Comparison of ENCODE assay signal across 8 cellular contexts in the genomic region with DNA sequence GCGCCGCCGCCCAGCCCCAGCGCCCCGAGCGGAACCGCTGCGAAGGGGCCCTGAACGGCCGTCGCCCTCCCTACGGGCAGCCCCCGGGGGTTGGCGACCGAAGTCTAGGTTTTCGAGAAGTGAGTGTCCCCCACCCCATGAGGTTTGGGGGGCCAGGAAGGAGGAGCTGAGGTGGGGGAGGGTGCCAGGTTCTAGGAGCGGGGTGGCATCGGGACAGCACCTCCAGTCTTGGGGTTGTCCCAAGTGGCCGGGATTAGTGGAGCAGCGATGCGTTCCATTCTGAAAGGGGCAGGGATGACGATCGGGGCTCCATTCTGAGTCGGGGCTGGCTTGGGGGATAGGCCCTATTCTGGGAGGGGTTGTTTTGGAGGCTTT. TPM values are rescaled to one million over a fixed set of nuclear protein-coding genes. Genes with fewer than 3 reads are reported as not detected.
DNase-seq lines count a peak whose midpoint lies in the region; ATAC-seq and TF ChIP-seq lines count a peak whose summit lies in the region.

No MANE protein-coding gene starts in this region.

- peaks cover 7% of the 10 kb centered on the region for H3K36me3 ChIP-seq in BJ (ENCODE audit: control insufficient read depth, insufficient read depth, low read length)
- H3K36me3 ChIP-seq in HCT116 (ENCODE audit: control insufficient read depth in 1 of 2, insufficient read depth in 2 of 2, low read length in 2 of 2): no peaks in the 10 kb centered on the region
- peaks cover 0 to 36% (median 10%) of the 10 kb centered on the region in 9 donors for H3K36me3 ChIP-seq in heart right ventricle
- H3K36me3 ChIP-seq in gastrocnemius medialis: peaks cover 0 to 35% of the 10 kb centered on the region in 2 donors

- peak overlapping the region; percentile 68 for H3K9ac ChIP-seq in HCT116 (ENCODE audit: low read length)

- no peaks in the 10 kb centered on the region for H3K79me2 ChIP-seq in HCT116 (ENCODE audit: insufficient read depth, low read length)

- H3K9me3 ChIP-seq in HCT116 (ENCODE audit: control insufficient read depth in 1 of 2, insufficient read depth in 1 of 2, low read depth in 1 of 2, low read length in 2 of 2) (no peaks in the 10 kb centered on the region), heart right ventricle (no peaks in the 10 kb centered on the region), gastrocnemius medialis (no peaks in the 10 kb centered on the region)

- TF ChIP-seq POLR2A in HCT116 (IDR thresholded peaks at IDR 0.05; ENCODE audit: borderline replicate concordance, extremely low read depth, insufficient read depth, insufficient read length): no peak
- TF ChIP-seq POLR2A in gastrocnemius medialis (IDR thresholded peaks at IDR 0.05): no peak

- RAD21 ChIA-PET in HCT116 (lab: Charles Lee; ENCODE audit: low non-redundant PET in 1 of 2, low total read pairs in 2 of 2, uncharacterized antibody in 2 of 2, unreplicated experiment in 2 of 2): interaction anchor here in 1 of 2 experiments (1.0 kb wide), 1 partner anchor 89 kb away, joined by 3 read pairs; a partner anchor contains a TSS

- in situ Hi-C loops in gastrocnemius medialis (cut with MboI; ENCODE audit: low sequenced_read_pairs in 4 of 4): loop anchor here in 1 of 4 donors (10.0 kb wide), 1 partner anchor 100 kb away; a partner anchor contains a TSS

- DNase-seq in BJ (ENCODE audit: low read depth) (no peak), HCT116 (ENCODE audit: low read depth, low spot score) (no peak), heart right ventricle (peak in 1 of 2 donors; percentile 40), gastrocnemius medialis (no peak), islet precursor cell (no peak), NCI-H526 treated with DMSO at 0.1 percent for 48 hours (lab: John Stamatoyannopoulos, UW) (no peak)

- no peaks in the 10 kb centered on the region for H3K27me3 Mint-ChIP-seq in activated T-helper 17 cell treated with anti-CD3 and anti-CD28 coated beads, Interleukin-2, amount 50 U/mL, for 72 hours

- H3K27ac ChIP-seq in HCT116 (ENCODE audit: low read depth, low read length) (peak overlapping the region; percentile 85; the same call in 1 of the 2 replicates), heart right ventricle (peak overlapping the region in 9 of 10 donors; percentile 89 to 99 (median 96)), gastrocnemius medialis (peak overlapping the region; percentile 97 to 100 (median 100))

- TF ChIP-seq CTCF in BJ (IDR thresholded peaks at IDR 0.05; ENCODE audit: insufficient read depth, low read depth, low read length): no peak
- TF ChIP-seq CTCF in HCT116 (IDR thresholded peaks at IDR 0.05 in 2 of 3, conservative IDR thresholded peaks at IDR 0.05 in 1 of 3; ENCODE audit: borderline replicate concordance in 1 of 3, insufficient read depth in 1 of 3, low read depth in 2 of 3, low read length in 2 of 3): no peak
- TF ChIP-seq CTCF in heart right ventricle (IDR thresholded peaks at IDR 0.05): no peak
- no peak for TF ChIP-seq CTCF in gastrocnemius medialis (IDR thresholded peaks at IDR 0.05 in 4 of 5, conservative IDR thresholded peaks at IDR 0.05 in 1 of 5)

- H3K4me1 Mint-ChIP-seq in activated T-helper 17 cell treated with anti-CD3 and anti-CD28 coated beads, Interleukin-2, amount 50 U/mL, for 72 hours: no peaks in the 10 kb centered on the region

- intact Hi-C loops in HCT116 (cut with micrococcal nuclease): loop anchor here (1.0 kb wide), 1 partner anchor 82 kb away; no protein-coding TSS in a partner anchor
- intact Hi-C loops in heart right ventricle (cut with DNase I): loop anchor here in 7 of 10 donors (5.0 to 10.0 kb wide), 7 partner anchors 52 to 192 kb away; a partner anchor contains a TSS
- intact Hi-C loops in gastrocnemius medialis (cut with DNase I; ENCODE audit: low total_unique reads): loop anchor here (1.0 to 2.0 kb wide), 3 partner anchors 70 to 102 kb away; a partner anchor contains a TSS

- no peaks in the 10 kb centered on the region for H3K27me3 ChIP-seq in BJ (ENCODE audit: control insufficient read depth, insufficient read depth, low read length)
- no peaks in the 10 kb centered on the region for H3K27me3 ChIP-seq in HCT116 (ENCODE audit: insufficient read depth, low read length)
- no peaks in the 10 kb centered on the region for H3K27me3 ChIP-seq in heart right ventricle
- H3K27me3 ChIP-seq in gastrocnemius medialis: no peaks in the 10 kb centered on the region

- 0% methylated on average over 24 of the region's 24 CpGs for WGBS in heart right ventricle, 2 donors

- H2AFZ ChIP-seq in HCT116 (ENCODE audit: low read depth, low read length, poor library complexity, severe bottlenecking): no peak overlapping the region

- no peak for TF ChIP-seq RAD21 in HCT116 (IDR thresholded peaks at IDR 0.05; ENCODE audit: low read depth)

- BruUV-seq in HCT116 (replicated peaks; lab: Mats Ljungman, UMichigan): no TSS peak

- H3K4me3 ChIP-seq in BJ (ENCODE audit: low read depth, low read length): peak overlapping the region; percentile 80
- peak overlapping the region; percentile 73 to 80 for H3K4me3 ChIP-seq in HCT116 (replicated peaks in 1 of 2; ENCODE audit: low read depth in 1 of 2, low read length in 2 of 2)
- H3K4me3 ChIP-seq in heart right ventricle: peak overlapping the region; percentile 84 to 100 (median 98)
- H3K4me3 ChIP-seq in gastrocnemius medialis: peak overlapping the region; percentile 80 to 100 (median 86)

- peak overlapping the region; percentile 82 for H3K4me2 ChIP-seq in HCT116 (ENCODE audit: low read length)

- H3K9me3 Mint-ChIP-seq in activated T-helper 17 cell treated with anti-CD3 and anti-CD28 coated beads, Interleukin-2, amount 50 U/mL, for 72 hours: no peaks in the 10 kb centered on the region

- H3K27ac Mint-ChIP-seq in activated T-helper 17 cell treated with anti-CD3 and anti-CD28 coated beads, Interleukin-2, amount 50 U/mL, for 72 hours: peak overlapping the region; percentile 78

- H3K4me1 ChIP-seq in HCT116 (ENCODE audit: control insufficient read depth in 1 of 2, insufficient read depth in 2 of 2, low read length in 2 of 2) (peaks cover 4 to 18% of the 10 kb centered on the region in 2 experiments), heart right ventricle (peaks cover 10 to 36% (median 21%) of the 10 kb centered on the region in 9 donors), gastrocnemius medialis (peaks cover 21 to 24% of the 10 kb centered on the region in 2 donors)

- H3K9me2 ChIP-seq in HCT116 (ENCODE audit: insufficient read depth): no peaks in the 10 kb centered on the region

- ATAC-seq in HCT116 (no peak), heart right ventricle (peak in 2 of 8 donors; percentile 1 to 3), gastrocnemius medialis (no peak), HG02763 (IDR thresholded peaks at IDR 0.05; ENCODE audit: unreplicated experiment) (no peak)
- ATAC-seq in activated T-helper 17 cell treated with anti-CD3 and anti-CD28 coated beads, Interleukin-2, amount 50 U/mL, for 72 hours (replicated peaks): peak; percentile 25

- POLR2A ChIA-PET in BJ (lab: Charles Lee): no interaction called here
- POLR2A ChIA-PET in HCT116 (lab: Charles Lee): interaction anchor here (1.5 kb wide), 2 partner anchors 9 to 82 kb away, joined by 4 read pairs; no protein-coding TSS in a partner anchor

- peaks cover 24% of the 10 kb centered on the region for H3K36me3 Mint-ChIP-seq in activated T-helper 17 cell treated with anti-CD3 and anti-CD28 coated beads, Interleukin-2, amount 50 U/mL, for 72 hours (ENCODE audit: low read depth)

- H3K4me3 Mint-ChIP-seq in activated T-helper 17 cell treated with anti-CD3 and anti-CD28 coated beads, Interleukin-2, amount 50 U/mL, for 72 hours: peak overlapping the region; percentile 90

- H4K20me1 ChIP-seq in HCT116 (ENCODE audit: insufficient read depth): no peaks in the 10 kb centered on the region

- CTCF ChIA-PET in BJ (lab: Yijun Ruan, JAX): interaction anchor here (1.4 kb wide), 1 partner anchor 30 kb away, joined by 4 read pairs; no protein-coding TSS in a partner anchor
- CTCF ChIA-PET in HCT116 (lab: Charles Lee): interaction anchor here (1.1 kb wide), 1 partner anchor 37 kb away, joined by 3 read pairs; no protein-coding TSS in a partner anchor

RNA-seq across cellular contexts. Expression of a gene that starts 0.4 kb away (rescaled TPM):
- polyA plus RNA-seq in BJ (2011; rRNA removed) (16.0 and 18.5 TPM in 2 replicates), heart right ventricle (10 to 100 TPM; 26.6 to 30.8 TPM)
- 6.9 and 13.9 TPM in 2 replicates for polyA minus RNA-seq in BJ (2011; rRNA and poly(A)+ RNA removed)
- total RNA-seq in HCT116 (2021; ENCODE audit: unreplicated experiment) (10.9 TPM), heart right ventricle (10 to 100 TPM; 13.4 to 29.8 (median 20.4) TPM), gastrocnemius medialis (10 to 100 TPM; 17.2 to 34.2 (median 24.3) TPM)
- polyA plus RNA-seq in HCT116 (2012): 14.2 and 15.1 TPM in 2 replicates
- total RNA-seq in activated T-helper 17 cell treated with anti-CD3 and anti-CD28 coated beads, Interleukin-2, amount 50 U/mL, for 72 hours: 10 to 100 TPM; 14.6 to 43.0 TPM

RNA-seq across cellular contexts. Expression of a gene that starts 7.9 kb away (rescaled TPM):
- polyA plus RNA-seq in BJ (2011; rRNA removed) (3.7 and 7.0 TPM in 2 replicates), heart right ventricle (10 to 100 TPM; 14.8 to 18.6 TPM)
- polyA minus RNA-seq in BJ (2011; rRNA and poly(A)+ RNA removed): 7.3 and 9.2 TPM in 2 replicates
- total RNA-seq in HCT116 (2021; ENCODE audit: unreplicated experiment) (24.7 TPM), heart right ventricle (10 to 100 TPM; 12.4 to 17.7 (median 16.0) TPM), gastrocnemius medialis (10 to 100 TPM; 10.7 to 97.5 (median 37.9) TPM)
- 16.7 and 18.3 TPM in 2 replicates for polyA plus RNA-seq in HCT116 (2012)
- total RNA-seq in activated T-helper 17 cell treated with anti-CD3 and anti-CD28 coated beads, Interleukin-2, amount 50 U/mL, for 72 hours: 10 to 100 TPM; 20.9 to 23.1 TPM

RNA-seq across cellular contexts. Expression of a gene that starts 10.8 kb away (rescaled TPM):
- polyA plus RNA-seq in BJ (2011; rRNA removed): not detected in 2 replicates
- not detected in 2 replicates for polyA minus RNA-seq in BJ (2011; rRNA and poly(A)+ RNA removed)
- total RNA-seq in HCT116 (2021; ENCODE audit: unreplicated experiment): not detected
- polyA plus RNA-seq in HCT116 (2012): 0.23 TPM in 1 of 2 replicates, not detected in the other
- under 1 TPM in 1 of 2 donors, not detected in 1; 0.43 TPM for total RNA-seq in activated T-helper 17 cell treated with anti-CD3 and anti-CD28 coated beads, Interleukin-2, amount 50 U/mL, for 72 hours
- not detected for total RNA-seq in heart right ventricle
- polyA plus RNA-seq in heart right ventricle: not detected
- not detected for total RNA-seq in gastrocnemius medialis

RNA-seq across cellular contexts. Expression of a gene that starts 46.5 kb away (rescaled TPM):
- polyA plus RNA-seq in BJ (2011; rRNA removed): 95.3 and 191 TPM in 2 replicates
- 145 and 165 TPM in 2 replicates for polyA minus RNA-seq in BJ (2011; rRNA and poly(A)+ RNA removed)
- total RNA-seq in HCT116 (2021; ENCODE audit: unreplicated experiment): 48.1 TPM
- 43.5 and 70.0 TPM in 2 replicates for polyA plus RNA-seq in HCT116 (2012)
- 100 to 1,000 TPM in 1 of 2 donors, 10 to 100 TPM in 1; 96.5 to 107 TPM for total RNA-seq in activated T-helper 17 cell treated with anti-CD3 and anti-CD28 coated beads, Interleukin-2, amount 50 U/mL, for 72 hours
- 10 to 100 TPM; 30.7 to 73.1 (median 43.9) TPM for total RNA-seq in heart right ventricle
- 10 to 100 TPM; 26.0 to 39.7 TPM for polyA plus RNA-seq in heart right ventricle
- total RNA-seq in gastrocnemius medialis: 10 to 100 TPM; 24.8 to 46.2 (median 31.3) TPM

RNA-seq across cellular contexts. Expression of a gene that starts 47.0 kb away (rescaled TPM):
- polyA plus RNA-seq in BJ (2011; rRNA removed) (not detected in 2 replicates), heart right ventricle (not detected)
- not detected in 2 replicates for polyA minus RNA-seq in BJ (2011; rRNA and poly(A)+ RNA removed)
- total RNA-seq in HCT116 (2021; ENCODE audit: unreplicated experiment) (not detected), heart right ventricle (not detected), gastrocnemius medialis (not detected)
- polyA plus RNA-seq in HCT116 (2012): not detected in 2 replicates
- total RNA-seq in activated T-helper 17 cell treated with anti-CD3 and anti-CD28 coated beads, Interleukin-2, amount 50 U/mL, for 72 hours: 1 to 10 TPM in 1 of 2 donors, not detected in 1; 1.1 TPM
